In the genomic region with DNA sequence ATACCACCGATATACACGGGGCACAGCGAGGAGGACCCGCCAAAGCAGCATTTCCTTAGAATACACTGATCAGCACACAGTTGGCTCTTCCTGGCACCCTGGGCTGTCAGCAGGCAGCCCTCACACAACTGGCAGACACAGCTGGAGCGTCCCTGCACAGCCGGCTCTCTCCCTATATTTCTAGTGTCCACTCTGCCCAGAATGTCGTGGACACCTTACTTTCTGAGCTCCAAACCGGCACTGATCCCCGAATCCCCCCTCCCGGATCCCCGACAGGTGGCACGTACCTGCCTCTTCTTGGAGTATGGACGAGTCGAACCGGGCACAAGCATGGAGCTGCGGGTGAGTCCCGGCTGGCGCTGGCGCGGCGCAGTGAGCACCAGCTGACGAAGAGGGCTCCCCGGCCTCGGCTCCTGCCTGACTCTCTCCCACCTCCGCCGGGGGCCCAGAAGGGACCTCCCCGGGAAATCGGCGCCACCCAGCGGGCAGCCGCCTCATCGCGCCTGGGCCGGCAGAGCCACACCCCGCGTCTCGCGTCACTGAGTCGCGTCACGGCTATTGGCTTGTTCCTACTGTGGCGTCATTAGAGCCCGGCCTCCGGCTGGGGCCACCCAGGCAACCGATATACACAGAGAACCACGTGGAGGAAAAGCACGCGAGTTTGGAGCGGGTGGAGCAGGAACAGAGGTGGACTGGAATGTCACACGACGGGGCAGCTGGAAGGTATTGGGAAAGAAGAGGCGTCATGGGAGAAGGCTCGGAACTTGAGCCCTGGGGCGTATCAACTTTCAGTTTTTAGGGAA, we compare ENCODE assay signal across 8 cellular contexts. TPM values are rescaled to one million over a fixed set of nuclear protein-coding genes. Genes with fewer than 3 reads are reported as not detected.
DNase-seq lines count a peak whose midpoint lies in the region; ATAC-seq, FAIRE-seq and TF ChIP-seq lines count a peak whose summit lies in the region.

A gene with protein sequence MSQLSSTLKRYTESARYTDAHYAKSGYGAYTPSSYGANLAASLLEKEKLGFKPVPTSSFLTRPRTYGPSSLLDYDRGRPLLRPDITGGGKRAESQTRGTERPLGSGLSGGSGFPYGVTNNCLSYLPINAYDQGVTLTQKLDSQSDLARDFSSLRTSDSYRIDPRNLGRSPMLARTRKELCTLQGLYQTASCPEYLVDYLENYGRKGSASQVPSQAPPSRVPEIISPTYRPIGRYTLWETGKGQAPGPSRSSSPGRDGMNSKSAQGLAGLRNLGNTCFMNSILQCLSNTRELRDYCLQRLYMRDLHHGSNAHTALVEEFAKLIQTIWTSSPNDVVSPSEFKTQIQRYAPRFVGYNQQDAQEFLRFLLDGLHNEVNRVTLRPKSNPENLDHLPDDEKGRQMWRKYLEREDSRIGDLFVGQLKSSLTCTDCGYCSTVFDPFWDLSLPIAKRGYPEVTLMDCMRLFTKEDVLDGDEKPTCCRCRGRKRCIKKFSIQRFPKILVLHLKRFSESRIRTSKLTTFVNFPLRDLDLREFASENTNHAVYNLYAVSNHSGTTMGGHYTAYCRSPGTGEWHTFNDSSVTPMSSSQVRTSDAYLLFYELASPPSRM (minus strand): TSS at position 505 of the 803 bp plus-strand sequence. CDS start 8,210 bp downstream, outside the sequence.

- peak; percentile 99 for ATAC-seq in HG02885 (IDR thresholded peaks at IDR 0.05; ENCODE audit: poor library complexity, unreplicated experiment)
- ATAC-seq in left cardiac atrium: peak; percentile 96
- peak; percentile 96 to 97 for ATAC-seq in upper lobe of left lung (ENCODE audit: low FRiP score in 2 of 2)

- 0 to 1% methylated on average over 24 to 54 of the region's 54 CpGs for WGBS in upper lobe of left lung, 2 donors

- peak; percentile 84 for DNase-seq in GM12892 (ENCODE audit: insufficient read length)
- peak; percentile 72 for DNase-seq in NCI-H1694 (lab: John Stamatoyannopoulos, UW)
- DNase-seq in T-helper 1 cell: peak; percentile 90 to 97 (median 95)
- DNase-seq in amniotic stem cell (lab: John Stamatoyannopoulos, UW): peak; percentile 91
- peak; percentile 98 for DNase-seq in left cardiac atrium
- DNase-seq in posterior cingulate gyrus: peak; percentile 95 to 100 (median 99)
- peak; percentile 98 to 99 for DNase-seq in upper lobe of left lung

- H3K27ac ChIP-seq in upper lobe of left lung: peak within 1 kb of the TSS in 2 of 4 donors; percentile 57 to 73

- TF ChIP-seq CTCF in upper lobe of left lung (IDR thresholded peaks at IDR 0.05): peak; percentile 72 to 98 (median 96)

- H3K36me3 ChIP-seq in upper lobe of left lung: no peaks in the 10 kb centered on the region

- peak within 1 kb of the TSS; percentile 18 to 54 (median 40) for H3K4me3 ChIP-seq in upper lobe of left lung

- peaks cover 14 to 21% (median 19%) of the 10 kb centered on the region in 4 donors for H3K4me1 ChIP-seq in upper lobe of left lung

- TF ChIP-seq POLR2A in GM12892 (IDR thresholded peaks at IDR 0.05; ENCODE audit: low read depth, low read length) (no peak), upper lobe of left lung (IDR thresholded peaks at IDR 0.05) (peak in 2 of 4 donors; percentile 24 to 54)

- H3K9me3 ChIP-seq in upper lobe of left lung: no peaks in the 10 kb centered on the region

- TF ChIP-seq EP300 in upper lobe of left lung (IDR thresholded peaks at IDR 0.05): peak in 1 of 4 donors; percentile 81

- no peaks in the 10 kb centered on the region for H3K27me3 ChIP-seq in upper lobe of left lung

- peak; percentile 100 for FAIRE-seq in GM12892 (lab: Jason Lieb, UNC)

- intact Hi-C loops in left cardiac atrium (cut with DNase I): loop anchor here in 1 of 2 donors (2.0 kb wide), 1 partner anchor 25 kb away; no protein-coding TSS in a partner anchor
- intact Hi-C loops in posterior cingulate gyrus (cut with DNase I): loop anchor here (2.0 to 5.0 kb wide), 3 partner anchors 25 to 93 kb away; a partner anchor contains a TSS

RNA-seq across cellular contexts. Expression of the gene that starts here (rescaled TPM):
- polyA plus RNA-seq in GM12892 (2012; ENCODE audit: missing spikeins): 1.4 TPM
- total RNA-seq in left cardiac atrium (10 to 100 TPM; 65.8 to 68.8 TPM), upper lobe of left lung (1 to 10 TPM; 1.7 to 5.0 (median 3.0) TPM)

Comparison
In these comparisons a context has a peak if more than half of its experiments do, and no peak if none do; other contexts are left out.
1. RNA of the gene that starts here (total RNA-seq): 65.8 to 68.8 TPM in left cardiac atrium; 1.7 to 5.0 TPM in upper lobe of left lung; every median in the first group is over 10 times any median in the second.
2. Peak in every context shown above with its lines, with median percentiles within 50 percentile points of each other: DNase-seq and ATAC-seq.